In the genomic region with DNA sequence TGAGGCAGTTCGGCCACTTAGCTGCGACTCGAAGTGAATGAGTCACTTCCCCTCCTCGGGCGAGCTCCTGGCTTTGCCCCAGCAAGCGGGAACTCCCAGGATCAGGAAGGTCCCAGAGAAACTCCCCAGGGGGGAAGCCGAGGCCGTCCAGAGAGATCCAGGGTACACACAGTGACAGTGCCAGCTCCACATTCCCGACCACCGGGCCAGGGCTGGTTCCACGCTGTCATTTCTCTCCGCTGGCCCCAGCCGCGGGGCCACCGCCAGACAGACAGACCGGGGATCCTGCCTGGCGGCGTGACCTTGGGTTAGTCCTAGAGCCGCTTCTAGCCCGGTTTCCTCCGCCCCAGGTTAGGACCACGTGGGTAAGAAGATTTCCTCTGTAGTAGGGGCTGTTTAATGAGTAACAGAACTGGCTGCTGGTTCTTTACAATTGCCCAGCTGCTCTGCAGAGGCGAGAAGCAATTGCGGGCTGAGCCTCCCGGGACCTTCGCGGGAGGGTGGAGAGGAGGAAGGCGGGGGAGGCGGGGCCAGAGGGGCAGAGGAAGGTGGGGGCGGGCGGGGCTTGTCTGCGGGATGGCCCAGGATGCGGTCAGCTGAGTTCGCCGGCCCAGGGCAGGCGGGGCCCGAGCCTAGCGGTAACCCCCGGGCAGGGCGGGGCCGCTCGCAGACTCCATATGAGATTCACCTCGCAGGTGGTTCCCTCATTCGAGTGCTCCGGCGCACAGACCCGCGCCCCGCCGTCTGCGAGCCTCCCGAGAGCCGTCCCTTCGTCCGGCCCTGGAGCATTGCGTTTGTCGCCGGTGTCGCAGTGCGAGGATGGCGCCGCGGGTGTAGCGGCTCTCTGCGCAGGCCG, we compare ENCODE assay signal across 8 cellular contexts. TPM values are rescaled to one million over a fixed set of nuclear protein-coding genes. Genes with fewer than 3 reads are reported as not detected.
DNase-seq lines count a peak whose midpoint lies in the region; ATAC-seq and TF ChIP-seq lines count a peak whose summit lies in the region.

A gene (plus strand): TSS at position 707 of the 856 bp plus-strand sequence. CDS start 5,519 bp downstream, outside the sequence.

- TF ChIP-seq CTCF in CD14-positive monocyte (IDR thresholded peaks at IDR 0.05): no peak
- TF ChIP-seq CTCF in endodermal cell (conservative IDR thresholded peaks at IDR 0.05): no peak

- peaks cover 46 to 50% of the 10 kb centered on the region in 2 donors for H3K36me3 Mint-ChIP-seq in CD14-positive monocyte
- peaks cover 24% of the 10 kb centered on the region for H3K36me3 Mint-ChIP-seq in endodermal cell (ENCODE audit: low read depth)

- H3K4me3 ChIP-seq in NT2/D1 (ENCODE audit: insufficient read length, low read depth) (peak within 1 kb of the TSS; percentile 80), endodermal cell (ENCODE audit: low read length) (peak within 1 kb of the TSS; percentile 99), mesodermal cell (ENCODE audit: extremely low read depth, insufficient read depth, low read length, poor library complexity, severe bottlenecking) (peak within 1 kb of the TSS; percentile 79)

- H3K27me3 ChIP-seq in NT2/D1 (ENCODE audit: insufficient read depth, insufficient read length) (no peaks in the 10 kb centered on the region), endodermal cell (ENCODE audit: control insufficient read depth, insufficient read depth, low read length, poor library complexity, severe bottlenecking) (no peaks in the 10 kb centered on the region)

- H3K9me3 Mint-ChIP-seq in CD14-positive monocyte: peaks cover 0 to 5% (median 0%) of the 10 kb centered on the region in 7 donors
- peaks cover 2% of the 10 kb centered on the region for H3K9me3 Mint-ChIP-seq in endodermal cell

- ATAC-seq in GM19328 (IDR thresholded peaks at IDR 0.05; ENCODE audit: unreplicated experiment): peak; percentile 50
- ATAC-seq in HG03469 (IDR thresholded peaks at IDR 0.05; ENCODE audit: unreplicated experiment): peak; percentile 36

- H3K36me3 ChIP-seq in NT2/D1 (ENCODE audit: insufficient read depth, insufficient read length, low read length): peaks cover 36% of the 10 kb centered on the region
- peaks cover 25% of the 10 kb centered on the region for H3K36me3 ChIP-seq in endodermal cell (ENCODE audit: control insufficient read depth, insufficient read depth, low read length)
- H3K36me3 ChIP-seq in mesodermal cell (ENCODE audit: control insufficient read depth, insufficient read depth, low read length): peaks cover 31% of the 10 kb centered on the region

- intact Hi-C loops in CD14-positive monocyte (cut with micrococcal nuclease): loop anchor here in 1 of 2 donors (5.0 kb wide), 2 partner anchors 51 to 111 kb away; a partner anchor contains a TSS

- H3K27ac ChIP-seq in endodermal cell (ENCODE audit: low read depth, low read length) (peak within 1 kb of the TSS; percentile 79), mesodermal cell (ENCODE audit: low read depth, low read length, severe bottlenecking) (peak within 1 kb of the TSS; percentile 98)

- H3K9ac ChIP-seq in NT2/D1 (ENCODE audit: insufficient read length, low read depth): peak within 1 kb of the TSS; percentile 90
- peak within 1 kb of the TSS; percentile 89 for H3K9ac ChIP-seq in endodermal cell (ENCODE audit: extremely low read depth, low read length, poor library complexity, severe bottlenecking)

- H3K9me3 ChIP-seq in NT2/D1 (ENCODE audit: insufficient read depth, low read length) (no peaks in the 10 kb centered on the region), endodermal cell (ENCODE audit: control insufficient read depth, low read length) (no peaks in the 10 kb centered on the region), mesodermal cell (ENCODE audit: control insufficient read depth, low read length) (no peaks in the 10 kb centered on the region)

- H3K27ac Mint-ChIP-seq in CD14-positive monocyte (peak within 1 kb of the TSS; percentile 97 to 100 (median 100)), endodermal cell (peak within 1 kb of the TSS; percentile 98)

- H3K4me1 ChIP-seq in NT2/D1 (ENCODE audit: insufficient read depth, insufficient read length): peaks cover 12% of the 10 kb centered on the region
- H3K4me1 ChIP-seq in endodermal cell (ENCODE audit: control insufficient read depth, insufficient read depth, low read length): peaks cover 8% of the 10 kb centered on the region
- peaks cover 54% of the 10 kb centered on the region for H3K4me1 ChIP-seq in mesodermal cell (ENCODE audit: control insufficient read depth, insufficient read depth, low read length, poor library complexity, severe bottlenecking)

- H3K27me3 Mint-ChIP-seq in CD14-positive monocyte (ENCODE audit: low read depth in 3 of 3): peaks cover 0 to 2% (median 0%) of the 10 kb centered on the region in 3 donors
- H3K27me3 Mint-ChIP-seq in endodermal cell (ENCODE audit: insufficient read depth): no peaks in the 10 kb centered on the region

- WGBS in endodermal cell (ENCODE audit: insufficient coverage in 1 of 2, insufficient read length in 1 of 2), 2 experiments: 0% methylated on average over 14 to 65 of the region's 66 CpGs
- whole genome bisulfite sequencing in mesodermal cell (ENCODE audit: insufficient coverage in 2 of 2), 2 experiments: 0 to 1% methylated on average over 50 to 56 of the region's 66 CpGs

- peak within 1 kb of the TSS; percentile 92 to 96 for H3K4me3 Mint-ChIP-seq in CD14-positive monocyte
- peak within 1 kb of the TSS; percentile 74 for H3K4me3 Mint-ChIP-seq in endodermal cell

- peak; percentile 96 for DNase-seq in CD14-positive monocyte (ENCODE audit: low spot score)
- DNase-seq in NT2/D1 (ENCODE audit: low read depth, low spot score): peak; percentile 92
- DNase-seq in activated CD8-positive, alpha-beta memory T cell treated with anti-CD3 and anti-CD28 coated beads, Interleukin-2, amount 50 U/mL, for 1 hour (ENCODE audit: extremely low read depth): peak; percentile 83
- peak; percentile 98 for DNase-seq in endodermal cell
- peak; percentile 88 to 93 for DNase-seq in stimulated activated CD8-positive, alpha-beta memory T cell treated with anti-CD3 and anti-CD28 coated beads, Interleukin-15, amount 100 ng/mL, for 48 hours (ENCODE audit: low read depth in 2 of 2)

- peaks cover 77% of the 10 kb centered on the region for H3K4me1 Mint-ChIP-seq in CD14-positive monocyte
- H3K4me1 Mint-ChIP-seq in endodermal cell: peaks cover 42% of the 10 kb centered on the region

RNA-seq across cellular contexts. Expression of the gene that starts here (rescaled TPM):
- 100 to 1,000 TPM; 109 to 129 TPM for polyA plus RNA-seq in CD14-positive monocyte
- total RNA-seq in endodermal cell: 10 to 100 TPM; 40.5 to 46.3 TPM
- polyA plus RNA-seq in endodermal cell (2013, experiment 1 of 2): 22.0 TPM
- 18.6 TPM for polyA plus RNA-seq in endodermal cell (2013, experiment 2 of 2)
- polyA plus RNA-seq in mesodermal cell (2013, experiment 1 of 2): 53.8 TPM
- 42.8 TPM for polyA plus RNA-seq in mesodermal cell (2013, experiment 2 of 2)

Comparison
In these comparisons a context has a peak if more than half of its experiments do, and no peak if none do; other contexts are left out.
1. Peak in every context shown above with its lines: DNase-seq, ATAC-seq, H3K4me3 ChIP-seq and H3K27ac ChIP-seq.